In genomic region chr18:23032030-23032582, GRCh38 we compare ENCODE assay signal across 14 cellular contexts.
DNase-seq lines count a peak whose midpoint lies in the region; TF ChIP-seq lines count a peak whose summit lies in the region.
"Had no signal": no experiment of that assay in that cellular context is flagged by ENCODE, and none has a peak within 500 bp of the region (broad histone marks: within the 10 kb centered on the region; RNA-seq: fewer than 3 reads in every experiment).

No MANE protein-coding gene starts in this region.

- H3K27ac ChIP-seq in HUES48 (ENCODE audit: low read depth, low read length) (peak overlapping the region; percentile 46), uterus (no peak overlapping the region)
- H3K27ac ChIP-seq: HL-60 had no signal

- TF ChIP-seq POLR2A in uterus (IDR thresholded peaks at IDR 0.05), result no peak

- H3K4me3 ChIP-seq in AG09309 (ENCODE audit: control insufficient read depth, low read depth, low read length) (no peak overlapping the region; the same call in 1 of the 2 replicates), HUES48 (ENCODE audit: low read depth, low read length) (no peak overlapping the region), cardiac fibroblast (replicated peaks in 1 of 2; ENCODE audit: low read depth in 2 of 2, low read length in 2 of 2) (no peak overlapping the region), uterus (no peak overlapping the region), MG63 (no peak overlapping the region)

- no peaks in the 10 kb centered on the region for H3K9me3 ChIP-seq in HUES48 (ENCODE audit: control insufficient read depth, insufficient read depth, low read length)
- no peaks in the 10 kb centered on the region for H3K9me3 ChIP-seq in uterus
- no peaks in the 10 kb centered on the region for H3K9me3 ChIP-seq in MG63

- H3K4me1 Mint-ChIP-seq in endothelial cell (ENCODE audit: unreplicated experiment), result no peaks in the 10 kb centered on the region
- H3K4me1 Mint-ChIP-seq: memory B cell had no signal

- H3K27me3 Mint-ChIP-seq in endothelial cell (ENCODE audit: unreplicated experiment), result no peaks in the 10 kb centered on the region
- H3K27me3 Mint-ChIP-seq: CD4-positive, CD25-positive, alpha-beta regulatory T cell; memory B cell had no signal

- no peak overlapping the region for H3K4me3 Mint-ChIP-seq in endothelial cell (ENCODE audit: unreplicated experiment)
- H3K4me3 Mint-ChIP-seq: CD4-positive, CD25-positive, alpha-beta regulatory T cell; memory B cell had no signal

- H3K9me3 Mint-ChIP-seq in endothelial cell (ENCODE audit: unreplicated experiment), result no peaks in the 10 kb centered on the region
- H3K9me3 Mint-ChIP-seq: CD4-positive, CD25-positive, alpha-beta regulatory T cell; memory B cell had no signal

- peak; percentile 60 for DNase-seq in AG09309 (ENCODE audit: low read depth)
- peak; percentile 69 to 91 for DNase-seq in cardiac fibroblast (ENCODE audit: low read depth in 2 of 2)
- DNase-seq in kidney glomerular epithelial cell (lab: John Stamatoyannopoulos, UW), result peak; percentile 49
- DNase-seq in endothelial cell (ENCODE audit: low spot score), result no peak
- no peak for DNase-seq in uterus
- no peak for DNase-seq in MG63
- DNase-seq in NK-92 treated with Interleukin-12 subunit alpha and Interleukin-12 subunit beta, amount 100 ng/mL, for 24 hours (lab: John Stamatoyannopoulos, UW), result no peak
- DNase-seq: activated T-cell treated with anti-CD3 and anti-CD28 coated beads for 4 hours; NCI-H1694 treated with DMSO at 0.1 percent for 48 hours; stimulated activated CD8-positive, alpha-beta memory T cell treated with anti-CD3 and anti-CD28 coated beads, Interleukin-4, amount 100 ng/mL, for 48 hours had no signal

- H3K27me3 ChIP-seq in HUES48 (ENCODE audit: control insufficient read depth, insufficient read depth, low read length) (no peaks in the 10 kb centered on the region), uterus (no peaks in the 10 kb centered on the region), MG63 (no peaks in the 10 kb centered on the region)

- no peaks in the 10 kb centered on the region for H3K36me3 Mint-ChIP-seq in endothelial cell (ENCODE audit: low read depth, unreplicated experiment)
- H3K36me3 Mint-ChIP-seq: CD4-positive, CD25-positive, alpha-beta regulatory T cell had no signal

- H3K36me3 ChIP-seq in HUES48 (ENCODE audit: control insufficient read depth, insufficient read depth, low read length) (peaks cover 13% of the 10 kb centered on the region), uterus (no peaks in the 10 kb centered on the region), MG63 (no peaks in the 10 kb centered on the region; the same call in 1 of the 2 replicates)

- H3K27ac Mint-ChIP-seq in endothelial cell (ENCODE audit: unreplicated experiment), result no peak overlapping the region
- H3K27ac Mint-ChIP-seq: memory B cell had no signal

- no peak for TF ChIP-seq CTCF in AG09309 (IDR thresholded peaks at IDR 0.05; ENCODE audit: control insufficient read depth, insufficient read depth, low read depth, low read length, missing control alignments)
- no peak for TF ChIP-seq CTCF in cardiac fibroblast (IDR thresholded peaks at IDR 0.05; ENCODE audit: low read depth, low read length)
- TF ChIP-seq CTCF in endothelial cell (IDR thresholded peaks at IDR 0.05; ENCODE audit: unreplicated experiment), result no peak
- no peak for TF ChIP-seq CTCF in uterus (IDR thresholded peaks at IDR 0.05)

- peaks cover 14% of the 10 kb centered on the region for H3K4me1 ChIP-seq in HUES48 (ENCODE audit: control insufficient read depth, insufficient read depth, low read length)
- no peaks in the 10 kb centered on the region for H3K4me1 ChIP-seq in uterus

- intact Hi-C loops in uterus (cut with DNase I; ENCODE audit: low total_unique reads), result no loop called here

- no peak overlapping the region for H3K9ac ChIP-seq in HUES48 (ENCODE audit: low read depth, low read length)

Comparison
In these comparisons a context has a peak if more than half of its experiments do, and no peak if none do; other contexts are left out.
1. DNase-seq: peak in AG09309 (single experiment), cardiac fibroblast (2 of 2) and kidney glomerular epithelial cell (single experiment); none in endothelial cell (single experiment), uterus (0 of 2), MG63 (single experiment) and NK-92 treated with Interleukin-12 subunit alpha and Interleukin-12 subunit beta, amount 100 ng/mL, for 24 hours (single experiment).